1 cellular context compared by ENCODE assay signal in the genomic region with DNA sequence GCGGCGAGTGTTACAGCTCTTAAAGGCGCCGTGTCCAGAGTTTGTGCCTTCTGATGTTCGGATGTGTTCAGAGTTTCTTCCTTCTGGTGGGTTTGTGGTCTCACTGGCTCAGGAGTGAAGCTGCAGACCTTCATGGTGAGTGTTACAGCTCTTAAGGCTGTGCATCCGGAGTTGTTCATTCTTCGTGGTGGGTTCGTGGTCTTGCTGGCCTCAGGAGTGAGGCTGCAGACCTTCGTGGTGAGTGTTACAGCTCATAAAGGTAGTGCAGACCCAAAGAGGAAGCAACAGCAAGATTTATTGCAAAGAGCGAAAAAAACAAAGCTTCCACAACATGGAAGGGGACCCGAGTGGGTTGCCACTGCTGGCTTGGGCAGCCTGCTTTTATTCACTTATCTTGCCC. TPM values are rescaled to one million over a fixed set of nuclear protein-coding genes. Genes with fewer than 3 reads are reported as not detected.
"Had no signal": no experiment of that assay in that cellular context is flagged by ENCODE, and none has a peak within 500 bp of the region (broad histone marks: within the 10 kb centered on the region; RNA-seq: fewer than 3 reads in every experiment).

No MANE protein-coding gene starts in this region.

RNA-seq across cellular contexts. Expression of a gene that starts 31.7 kb away (rescaled TPM):
- total RNA-seq: cardiac muscle cell had no signal
